Comparison of ENCODE assay signal across 10 cellular contexts in genomic region chr11:61683961-61684869, GRCh38. TPM values are rescaled to one million over a fixed set of nuclear protein-coding genes. Genes with fewer than 3 reads are reported as not detected.
DNase-seq lines count a peak whose midpoint lies in the region; ATAC-seq, FAIRE-seq and TF ChIP-seq lines count a peak whose summit lies in the region.
"Had no signal": no experiment of that assay in that cellular context is flagged by ENCODE, and none has a peak within 500 bp of the region (broad histone marks: within the 10 kb centered on the region; RNA-seq: fewer than 3 reads in every experiment).

No MANE protein-coding gene starts in this region.

- TF ChIP-seq CTCF in K562 (IDR thresholded peaks at IDR 0.05 in 2 of 3, conservative IDR thresholded peaks at IDR 0.05 in 1 of 3; ENCODE audit: insufficient read depth in 2 of 3, low read depth in 1 of 3, low read length in 3 of 3) (no peak), neural cell (IDR thresholded peaks at IDR 0.05; ENCODE audit: poor library complexity, severe bottlenecking) (no peak), gastroesophageal sphincter (IDR thresholded peaks at IDR 0.05) (no peak)

- no peak overlapping the region for H3K27ac ChIP-seq in K562 (ENCODE audit: extremely low read depth, low read depth, low read length)
- no peak overlapping the region for H3K27ac ChIP-seq in neural cell (ENCODE audit: low read length)
- H3K27ac ChIP-seq in gastroesophageal sphincter, result no peak overlapping the region
- H3K27ac ChIP-seq: suprapubic skin had no signal

- no peaks in the 10 kb centered on the region for H3K36me3 Mint-ChIP-seq in activated T-cell treated with anti-CD3 and anti-CD28 coated beads, Interleukin-2, amount 50 U/mL, for 72 hours (ENCODE audit: insufficient read depth in 2 of 2)

- H3K79me2 ChIP-seq in K562 (ENCODE audit: control insufficient read depth, insufficient read depth, low read length), result no peaks in the 10 kb centered on the region
- H3K79me2 ChIP-seq in neural cell (replicated peaks; ENCODE audit: insufficient read depth, low read length), result no peaks in the 10 kb centered on the region

- no peak overlapping the region for H2AFZ ChIP-seq in K562 (ENCODE audit: low read depth, low read length)
- no peak overlapping the region for H2AFZ ChIP-seq in neural cell (ENCODE audit: low read depth, low read length)

- no peaks in the 10 kb centered on the region for H3K9me3 Mint-ChIP-seq in activated T-cell treated with anti-CD3 and anti-CD28 coated beads, Interleukin-2, amount 50 U/mL, for 72 hours

- WGBS in K562 (ENCODE audit: insufficient coverage, low coverage, missing lambda C conversion rate), result 2% methylated on average over 27 of the region's 27 CpGs
- WGBS in gastroesophageal sphincter (ENCODE audit: low coverage in 1 of 2), 2 donors, result 27 to 67% methylated on average over 9 of the region's 27 CpGs

- H3F3A ChIP-seq in neural cell (ENCODE audit: insufficient read depth, low read length, poor library complexity, severe bottlenecking), result no peaks in the 10 kb centered on the region

- H3K9me2 ChIP-seq in neural cell (ENCODE audit: insufficient read depth, low read length), result no peaks in the 10 kb centered on the region

- peak in 1 of 2 donors; percentile 17 for DNase-seq in activated T-cell treated with anti-CD3 and anti-CD28 coated beads, Interleukin-2, amount 50 U/mL, for 72 hours
- no peak for DNase-seq in activated T-cell treated with anti-CD3 and anti-CD28 coated beads, Interleukin-2, amount 50 U/mL, for 48 hours
- DNase-seq in OCI-M1 (lab: John Stamatoyannopoulos, UW), result peak; percentile 78
- DNase-seq in K562 (ENCODE audit: extremely low read depth in 1 of 4, low spot score in 3 of 4), result peak in 1 of 4 experiments; percentile 27
- DNase-seq in NAMALWA (ENCODE audit: low spot score), result no peak
- DNase-seq: BE2C had no signal

- peaks cover 1% of the 10 kb centered on the region for H3K27me3 Mint-ChIP-seq in activated T-cell treated with anti-CD3 and anti-CD28 coated beads, Interleukin-2, amount 50 U/mL, for 72 hours (ENCODE audit: low read depth)

- peaks cover 44 to 95% of the 10 kb centered on the region in 2 experiments; a peak in 4 of 5 replicates for H3K27me3 ChIP-seq in K562 (ENCODE audit: control insufficient read depth in 2 of 2, insufficient read depth in 2 of 2, low read length in 2 of 2)
- no peaks in the 10 kb centered on the region for H3K27me3 ChIP-seq in neural cell (ENCODE audit: insufficient read depth, low read depth, low read length)
- peaks cover 5% of the 10 kb centered on the region for H3K27me3 ChIP-seq in gastroesophageal sphincter
- H3K27me3 ChIP-seq: BE2C had no signal

- H3K27ac Mint-ChIP-seq in activated T-cell treated with anti-CD3 and anti-CD28 coated beads, Interleukin-2, amount 50 U/mL, for 72 hours, result no peak overlapping the region

- H3K4me2 ChIP-seq in K562 (ENCODE audit: insufficient read depth, low read length), result no peak overlapping the region
- no peak overlapping the region for H3K4me2 ChIP-seq in neural cell (ENCODE audit: low read length)

- H3K9ac ChIP-seq in K562 (ENCODE audit: insufficient read depth in 1 of 2, low read depth in 2 of 2, low read length in 2 of 2) (no peak overlapping the region), neural cell (ENCODE audit: low read length) (no peak overlapping the region)

- no TSS peak for BruUV-seq in K562 (replicated peaks; lab: Mats Ljungman, UMichigan)

- in situ Hi-C loops in K562 (cut with MboI), result loop anchor here (5.0 kb wide), 1 partner anchor 53 kb away; no protein-coding TSS in a partner anchor

- no peak for TF ChIP-seq POLR2A in K562 (conservative IDR thresholded peaks at IDR 0.05)
- no peak for TF ChIP-seq POLR2A in gastroesophageal sphincter (IDR thresholded peaks at IDR 0.05)

- TF ChIP-seq EP300 in K562 (IDR thresholded peaks at IDR 0.05; ENCODE audit: low read length), result no peak
- TF ChIP-seq EP300 in neural cell (conservative IDR thresholded peaks at IDR 0.05; ENCODE audit: poor library complexity, severe bottlenecking), result no peak
- TF ChIP-seq EP300 in gastroesophageal sphincter (IDR thresholded peaks at IDR 0.05), result no peak

- H3K36me3 ChIP-seq in K562 (ENCODE audit: control insufficient read depth, insufficient read depth, low read length) (no peaks in the 10 kb centered on the region), neural cell (ENCODE audit: insufficient read depth, low read length) (no peaks in the 10 kb centered on the region), gastroesophageal sphincter (no peaks in the 10 kb centered on the region)
- H3K36me3 ChIP-seq: BE2C, suprapubic skin had no signal

- POLR2A ChIA-PET in K562 (lab: Yijun Ruan, JAX), result interaction anchor here (0.6 to 0.7 kb wide), 3 partner anchors 16 to 515 kb away, joined by 3 read pairs; no protein-coding TSS in a partner anchor

- H3K9me3 ChIP-seq in K562 (replicated peaks; ENCODE audit: control insufficient read depth, insufficient read depth, low read depth, low read length) (no peaks in the 10 kb centered on the region), neural cell (ENCODE audit: low read length) (no peaks in the 10 kb centered on the region), gastroesophageal sphincter (no peaks in the 10 kb centered on the region)
- H3K9me3 ChIP-seq: BE2C, suprapubic skin had no signal

- no peak overlapping the region for H3K4me3 Mint-ChIP-seq in activated T-cell treated with anti-CD3 and anti-CD28 coated beads, Interleukin-2, amount 50 U/mL, for 72 hours

- intact Hi-C loops in K562 (cut with micrococcal nuclease), result no loop called here

- peaks cover 5% of the 10 kb centered on the region for H3K4me1 Mint-ChIP-seq in activated T-cell treated with anti-CD3 and anti-CD28 coated beads, Interleukin-2, amount 50 U/mL, for 72 hours (ENCODE audit: low read depth)

- FAIRE-seq in K562 (lab: Jason Lieb, UNC), result no peak

- no peaks in the 10 kb centered on the region for H3K9me1 ChIP-seq in K562 (ENCODE audit: control insufficient read depth, insufficient read depth, low read length)

- CTCF ChIA-PET in K562 (lab: Yijun Ruan, JAX; ENCODE audit: low intra/inter-chr PET ratio), result interaction anchor here (0.7 kb wide), 1 partner anchor 720 kb away, joined by 3 read pairs; no protein-coding TSS in a partner anchor

- TF ChIP-seq RAD21 in K562 (CRISPR knock-in tag; conservative IDR thresholded peaks at IDR 0.05 in 1 of 2, IDR thresholded peaks at IDR 0.05 in 1 of 2) (no peak), neural cell (conservative IDR thresholded peaks at IDR 0.05) (no peak)

- peak; percentile 17 to 18 for ATAC-seq in activated T-cell treated with anti-CD3 and anti-CD28 coated beads, Interleukin-2, amount 50 U/mL, for 72 hours (replicated peaks in 1 of 2)
- no peak for ATAC-seq in K562
- no peak for ATAC-seq in gastroesophageal sphincter
- no peak for ATAC-seq in HG03097 (IDR thresholded peaks at IDR 0.05; ENCODE audit: low FRiP score, unreplicated experiment)

- peaks cover 14% of the 10 kb centered on the region; the same call in 1 of the 2 replicates for H4K20me1 ChIP-seq in K562 (replicated peaks; ENCODE audit: control insufficient read depth, insufficient read depth, low read length)
- no peaks in the 10 kb centered on the region for H4K20me1 ChIP-seq in neural cell (ENCODE audit: insufficient read depth)

- peaks cover 0 to 16% of the 10 kb centered on the region in 2 experiments; a peak in 3 of 5 replicates for H3K4me1 ChIP-seq in K562 (replicated peaks in 1 of 2; ENCODE audit: control insufficient read depth in 2 of 2, insufficient read depth in 2 of 2, low read length in 2 of 2)
- H3K4me1 ChIP-seq in gastroesophageal sphincter, result peaks cover 0 to 85% (median 26%) of the 10 kb centered on the region in 3 donors

- no peak overlapping the region for H3K4me3 ChIP-seq in K562
- peak overlapping the region; percentile 18 for H3K4me3 ChIP-seq in neural cell (ENCODE audit: low read length)
- peak overlapping the region in 1 of 2 donors; percentile 6 for H3K4me3 ChIP-seq in gastroesophageal sphincter
- H3K4me3 ChIP-seq: suprapubic skin had no signal

TF ChIP-seq in K562, 482 proteins besides CTCF, POLR2A, EP300 and RAD21 (continues in another document):
- TF ChIP-seq KDM1A (IDR thresholded peaks at IDR 0.05), result peak; percentile 79 to 84

RNA-seq across cellular contexts. Expression of gene DAGLA, which starts 4.0 kb away (rescaled TPM):
- under 1 TPM; 0.05 to 0.09 TPM for total RNA-seq in activated T-cell treated with anti-CD3 and anti-CD28 coated beads, Interleukin-2, amount 50 U/mL, for 72 hours
- total RNA-seq in K562 (2011; cell fraction: chromatin; rRNA removed; ENCODE audit: low replicate concordance), result 0.16 and 1.5 TPM in 2 replicates
- 0.66 and 0.67 TPM in 2 replicates for total RNA-seq in K562 (2011; cell fraction: nucleolus; rRNA removed)
- total RNA-seq in K562 (2011; cell fraction: nucleoplasm; rRNA removed), result 0.22 and 0.84 TPM in 2 replicates
- total RNA-seq in K562 (2014; rRNA removed) (0.08 TPM in 1 of 2 replicates, not detected in the other), K562 (2014; rRNA removed; fragmentation: Illumina TruSeq; extraction: Trizol) (not detected in 2 replicates), K562 (2015; rRNA removed; fragmentation: Illumina TruSeq; extraction: Trizol) (0.04 TPM in 2 replicates), K562 (2021) (0.13 and 0.16 TPM in 2 replicates), gastroesophageal sphincter (1 to 10 TPM; 1.5 to 5.6 (median 3.4) TPM)
- polyA plus RNA-seq in K562 (2011; rRNA removed) (0.07 TPM in 2 replicates), K562 (2014; fragmentation: Illumina TruSeq; extraction: Trizol) (0.04 and 0.11 TPM in 2 replicates), K562 (2014; fragmentation: Nextera tagmentation; extraction: Ambion mirVana) (not detected), K562 (2014; rRNA removed) (0.03 and 0.07 TPM in 2 replicates), neural cell (4.5 and 5.7 TPM in 2 replicates)
- polyA plus RNA-seq in K562 (2011; cell fraction: cytosol; rRNA removed), result 0.09 and 0.22 TPM in 2 replicates
- 0.18 and 0.51 TPM in 2 replicates for polyA plus RNA-seq in K562 (2011; cell fraction: nucleus; rRNA removed)
- 0.09 and 0.14 TPM in 2 replicates for polyA plus RNA-seq in K562 (2012)
- 0.06 and 0.21 TPM in 2 replicates for polyA minus RNA-seq in K562 (2011; rRNA and poly(A)+ RNA removed)
- 0.18 and 0.29 TPM in 2 replicates for polyA minus RNA-seq in K562 (2011; cell fraction: cytosol; rRNA and poly(A)+ RNA removed)
- 0.22 and 0.67 TPM in 2 replicates for polyA minus RNA-seq in K562 (2011; cell fraction: nucleus; rRNA and poly(A)+ RNA removed)
- polyA minus RNA-seq in neural cell, result 9.7 and 12.4 TPM in 2 replicates

Comparison
In these comparisons a context has a peak if more than half of its experiments do, and no peak if none do; other contexts are left out.
1. ATAC-seq: peak in activated T-cell treated with anti-CD3 and anti-CD28 coated beads, Interleukin-2, amount 50 U/mL, for 72 hours (2 of 2); none in K562 (single experiment), gastroesophageal sphincter (single experiment) and HG03097 (single experiment).